1 cellular context compared by ENCODE assay signal in genomic region chr2:1664698-1665097, GRCh38.
TF ChIP-seq lines count a peak whose summit lies in the region.

No MANE protein-coding gene starts in this region.

TF ChIP-seq in HepG2, 621 proteins besides CTCF, POLR2A, EP300 and RAD21 (continued from another document):
- TF ChIP-seq ZNF770 (CRISPR knock-in tag; IDR thresholded peaks at IDR 0.05) (no peak), SOX6 (IDR thresholded peaks at IDR 0.05) (no peak), SOX6 (CRISPR knock-in tag; IDR thresholded peaks at IDR 0.05) (no peak), AKNA (CRISPR knock-in tag; IDR thresholded peaks at IDR 0.05; ENCODE audit: borderline replicate concordance) (no peak), ZBTB42 (CRISPR knock-in tag; IDR thresholded peaks at IDR 0.05) (no peak), KAT2B (IDR thresholded peaks at IDR 0.05; ENCODE audit: borderline replicate concordance, low read depth, low read length) (no peak), ATF6 (CRISPR knock-in tag; conservative IDR thresholded peaks at IDR 0.05) (no peak), DNMT3B (CRISPR knock-in tag; conservative IDR thresholded peaks at IDR 0.05) (no peak), ZFP1 (CRISPR knock-in tag; IDR thresholded peaks at IDR 0.05) (no peak), ASH2L (IDR thresholded peaks at IDR 0.05; ENCODE audit: insufficient read length, low read depth, low read length) (no peak)
